In the genomic region with DNA sequence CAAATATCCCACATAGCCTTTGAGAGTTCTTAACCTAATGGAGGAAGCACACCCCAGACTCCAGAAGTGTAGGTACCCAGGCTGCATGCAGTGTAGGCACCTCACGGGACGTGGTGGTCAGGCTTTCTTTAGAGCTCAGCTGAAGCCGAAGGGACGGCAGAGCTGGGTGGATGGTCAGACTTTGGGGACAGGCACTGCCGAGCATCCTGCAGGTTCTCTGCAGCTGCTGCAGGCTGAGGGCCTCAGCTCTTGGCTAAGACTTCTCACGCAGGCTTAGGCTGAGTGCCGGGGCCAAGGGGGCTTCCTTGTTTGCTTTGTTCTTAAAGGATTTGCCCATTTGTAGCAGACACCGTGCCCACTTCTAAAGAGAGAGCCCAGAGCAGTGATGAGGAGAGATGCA, we compare ENCODE assay signal across 18 cellular contexts.
"Had no signal": no experiment of that assay in that cellular context is flagged by ENCODE, and none has a peak within 500 bp of the region (broad histone marks: within the 10 kb centered on the region; RNA-seq: fewer than 3 reads in every experiment).

No MANE protein-coding gene starts in this region.

- H3K27me3 ChIP-seq: MG63 had no signal

- H3K36me3 ChIP-seq: MG63, SJSA1 had no signal

- H3K4me1 ChIP-seq: SJSA1 had no signal

- DNase-seq: IMR-90, Karpas-422, KG1, MG63, NCI-H1092, NCI-H1417 treated with DMSO at 0.1 percent for 48 hours, NCI-H1694 treated with DMSO at 0.1 percent for 48 hours, NCI-H1930, NCI-H2081, NCI-H2107, NCI-H2171 treated with DMSO at 0.1 percent for 48 hours, NCI-H446 treated with DMSO at 0.1 percent for 48 hours, NCI-H510A treated with DMSO at 0.1 percent for 48 hours, NCI-H526, Right ventricle myocardium superior, SIG-M5 had no signal

- H3K4me3 ChIP-seq: MG63, SJSA1, SK-N-MC had no signal

- H3K9me3 ChIP-seq: MG63, SJSA1 had no signal

- H3K27ac ChIP-seq: SJSA1, SK-N-MC had no signal
